In the genomic region with DNA sequence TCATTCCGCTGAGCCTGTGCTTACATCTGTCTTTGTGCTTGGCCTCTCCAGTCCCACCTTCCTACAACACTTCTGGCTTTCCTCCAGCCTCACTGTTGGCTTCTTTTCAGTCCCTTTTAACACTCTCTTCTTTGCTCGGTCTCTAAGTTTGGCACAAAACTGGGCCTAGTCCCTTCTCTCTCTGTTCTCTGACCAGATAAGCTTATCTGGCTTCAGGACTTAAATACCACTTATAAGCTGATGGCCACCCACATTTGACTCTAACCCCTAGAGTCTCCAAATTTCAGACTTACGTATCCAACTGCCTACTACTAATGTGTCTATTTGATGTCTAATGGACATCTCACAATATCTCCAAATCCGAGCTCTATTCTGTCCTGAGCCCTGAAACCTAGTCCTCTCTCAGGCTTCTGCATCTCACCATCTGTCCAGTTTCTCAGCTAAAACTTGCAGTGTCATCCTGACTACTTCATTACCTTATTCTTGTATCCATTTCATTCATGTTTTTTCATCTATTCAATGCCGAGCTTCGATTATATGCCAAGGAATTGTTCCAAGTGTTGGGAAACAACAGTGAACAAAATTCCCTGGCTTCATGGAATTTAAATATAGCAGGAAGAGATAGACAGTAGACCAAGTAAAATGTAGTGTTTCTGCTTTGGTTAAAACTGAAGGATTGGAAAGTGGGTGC, we compare ENCODE assay signal across 23 cellular contexts. TPM values are rescaled to one million over a fixed set of nuclear protein-coding genes. Genes with fewer than 3 reads are reported as not detected.
DNase-seq lines count a peak whose midpoint lies in the region; ATAC-seq and TF ChIP-seq lines count a peak whose summit lies in the region.
"Had no signal": no experiment of that assay in that cellular context is flagged by ENCODE, and none has a peak within 500 bp of the region (broad histone marks: within the 10 kb centered on the region; RNA-seq: fewer than 3 reads in every experiment).

No MANE protein-coding gene starts in this region.

- no peaks in the 10 kb centered on the region for H3K9me3 Mint-ChIP-seq in stimulated activated memory B cell treated with anti-CD40 and anti-IgM and Interleukin-4, amounts not matched to agents 10 μg/mL and 1 μg/mL and 100 μg/mL, for 72 hours
- peaks cover 0 to 4% of the 10 kb centered on the region in 2 experiments; a peak in 1 of 5 replicates for H3K9me3 Mint-ChIP-seq in H9
- H3K9me3 Mint-ChIP-seq: activated naive CD8-positive, alpha-beta T cell treated with anti-CD3 and anti-CD28 coated beads, Interleukin-2, amount 10 ng/mL, durations not matched to agents 7 days and 5 days; CD8-positive, alpha-beta memory T cell; neural crest cell had no signal

- H2BK15ac ChIP-seq in H9 (ENCODE audit: low read depth, low read length), result no peak overlapping the region

- H2BK120ac ChIP-seq in H9 (ENCODE audit: low read depth, low read length, poor library complexity, severe bottlenecking), result no peak overlapping the region

- H3K4me2 ChIP-seq in H9 (ENCODE audit: insufficient read depth, insufficient read length, low read length), result no peak overlapping the region
- H3K4me2 ChIP-seq: smooth muscle cell had no signal

- no peak overlapping the region for H3K4me3 ChIP-seq in coronary artery
- H3K4me3 ChIP-seq in left ventricle myocardium inferior, result no peak overlapping the region
- H3K4me3 ChIP-seq: breast epithelium, mucosa of descending colon, smooth muscle cell, upper lobe of right lung had no signal

- H4K8ac ChIP-seq in H9 (replicated peaks; ENCODE audit: insufficient read length, low read depth, low read length), result no peak overlapping the region

- no peak overlapping the region for H3K4ac ChIP-seq in H9 (ENCODE audit: low read depth, low read length)

- no peak for TF ChIP-seq CTCF in VCaP (conservative IDR thresholded peaks at IDR 0.05)
- TF ChIP-seq CTCF in coronary artery (IDR thresholded peaks at IDR 0.05), result no peak
- no peak for TF ChIP-seq CTCF in left ventricle myocardium inferior (IDR thresholded peaks at IDR 0.05; ENCODE audit: borderline replicate concordance)
- no peak for TF ChIP-seq CTCF in GM10266 (IDR thresholded peaks at IDR 0.05; ENCODE audit: control insufficient read depth, insufficient read depth, low read depth, missing control alignments)
- TF ChIP-seq CTCF in H9 (conservative IDR thresholded peaks at IDR 0.05), result no peak

- no peak overlapping the region for H2BK20ac ChIP-seq in H9 (ENCODE audit: low read depth, low read length, poor library complexity, severe bottlenecking)

- peaks cover 39% of the 10 kb centered on the region for H3K36me3 ChIP-seq in left ventricle myocardium inferior
- H3K36me3 ChIP-seq: breast epithelium, upper lobe of right lung had no signal

- no peak overlapping the region for H4K91ac ChIP-seq in H9 (ENCODE audit: insufficient read length, low read depth, low read length)

- no peaks in the 10 kb centered on the region for H3K36me3 Mint-ChIP-seq in stimulated activated memory B cell treated with anti-CD40 and anti-IgM and Interleukin-4, amounts not matched to agents 10 μg/mL and 1 μg/mL and 100 μg/mL, for 72 hours
- H3K36me3 Mint-ChIP-seq in H9 (ENCODE audit: insufficient read depth in 1 of 3, low read depth in 3 of 3), result peaks cover 0 to 5% (median 0%) of the 10 kb centered on the region in 3 experiments; a peak in 5 of 7 replicates

- H3K23me2 ChIP-seq in H9 (ENCODE audit: insufficient read length, low read depth, low read length, poor library complexity, severe bottlenecking), result no peaks in the 10 kb centered on the region

- no peak overlapping the region for H3T11ph ChIP-seq in H9 (ENCODE audit: low read length)

- no peak overlapping the region for H3K14ac ChIP-seq in H9 (ENCODE audit: insufficient read depth, low read length)

- no CpG with 5 or more reads among the region's 6 CpGs for WGBS in H9 (ENCODE audit: extremely low coverage, insufficient read length, low lambda C conversion rate)

- no peak for ATAC-seq in stimulated activated memory B cell treated with anti-CD40 and anti-IgM and Interleukin-4, amounts not matched to agents 10 μg/mL and 1 μg/mL and 100 μg/mL, for 72 hours
- ATAC-seq: mucosa of descending colon; stimulated activated naive CD8-positive, alpha-beta T cell treated with anti-CD3 and anti-CD28 coated beads, Interleukin-15, Interleukin-2, amounts not matched to agents 100 U/mL and 50 U/mL, for 24 hours; upper lobe of right lung had no signal

- H3K27ac ChIP-seq in VCaP, result peak overlapping the region; percentile 57; the same call in 1 of the 2 replicates
- H3K27ac ChIP-seq in coronary artery, result peak overlapping the region; percentile 2 to 68
- H3K27ac ChIP-seq in left ventricle myocardium inferior (replicated peaks), result peak overlapping the region; percentile 61
- peak overlapping the region; percentile 9 for H3K27ac ChIP-seq in temporal lobe (ENCODE audit: low read depth, low read length)
- H3K27ac ChIP-seq in H9 (ENCODE audit: insufficient read length, low read depth, low read length), result no peak overlapping the region
- H3K27ac ChIP-seq: upper lobe of right lung had no signal

- no peaks in the 10 kb centered on the region for H3K79me2 ChIP-seq in H9 (ENCODE audit: insufficient read depth, low read length)

- H3K27me3 Mint-ChIP-seq in stimulated activated memory B cell treated with anti-CD40 and anti-IgM and Interleukin-4, amounts not matched to agents 10 μg/mL and 1 μg/mL and 100 μg/mL, for 72 hours, result no peaks in the 10 kb centered on the region
- no peaks in the 10 kb centered on the region for H3K27me3 Mint-ChIP-seq in H9 (ENCODE audit: low read depth)
- H3K27me3 Mint-ChIP-seq: activated naive CD8-positive, alpha-beta T cell treated with anti-CD3 and anti-CD28 coated beads, Interleukin-2, amount 10 ng/mL, durations not matched to agents 7 days and 5 days; CD8-positive, alpha-beta memory T cell; progenitor cell of endocrine pancreas had no signal

- no peak for DNase-seq in coronary artery (ENCODE audit: low spot score)
- no peak for DNase-seq in left ventricle myocardium inferior
- no peak for DNase-seq in GM10266 (ENCODE audit: extremely low spot score)
- no peak for DNase-seq in H9
- DNase-seq: activated CD4-positive, alpha-beta T cell treated with anti-CD3 and anti-CD28 coated beads for 48 hours; activated naive CD8-positive, alpha-beta T cell treated with anti-CD3 and anti-CD28 coated beads, Interleukin-2, amount 10 ng/mL, durations not matched to agents 7 days and 5 days; CD8-positive, alpha-beta memory T cell; dermis blood vessel endothelial cell; DMS79 treated with DMSO at 0.1 percent for 48 hours; mucosa of descending colon; NCI-H2029 treated with DMSO at 0.1 percent for 48 hours; NCI-H510A treated with DMSO at 0.1 percent for 48 hours; SHP77; stimulated activated CD4-positive, alpha-beta T cell treated with anti-CD3 and anti-CD28 coated beads, Interleukin-2, amount 100 ng/mL, for 48 hours; stimulated activated naive CD8-positive, alpha-beta T cell treated with anti-CD3 and anti-CD28 coated beads, Interleukin-15, Interleukin-2, amounts not matched to agents 100 U/mL and 50 U/mL, for 24 hours; upper lobe of right lung had no signal

- H3K23ac ChIP-seq in H9 (ENCODE audit: insufficient read length, low read depth, low read length), result no peak overlapping the region

- H3K4me1 ChIP-seq in left ventricle myocardium inferior (peaks cover 35% of the 10 kb centered on the region), H9 (ENCODE audit: insufficient read depth, low read length) (peaks cover 7% of the 10 kb centered on the region)
- H3K4me1 ChIP-seq: breast epithelium had no signal

- no peak overlapping the region for H4K5ac ChIP-seq in H9 (ENCODE audit: insufficient read length, low read depth, low read length)

- no peak overlapping the region for H2AFZ ChIP-seq in H9 (ENCODE audit: low read length)

- H3K79me1 ChIP-seq in H9 (ENCODE audit: insufficient read depth, low read depth, low read length, poor library complexity, severe bottlenecking), result no peaks in the 10 kb centered on the region

- H2AK5ac ChIP-seq in H9 (ENCODE audit: insufficient read length, low read length), result no peak overlapping the region

- H3K27ac Mint-ChIP-seq in stimulated activated memory B cell treated with anti-CD40 and anti-IgM and Interleukin-4, amounts not matched to agents 10 μg/mL and 1 μg/mL and 100 μg/mL, for 72 hours, result no peak overlapping the region
- H3K27ac Mint-ChIP-seq in H9, result no peak overlapping the region
- H3K27ac Mint-ChIP-seq: activated naive CD8-positive, alpha-beta T cell treated with anti-CD3 and anti-CD28 coated beads, Interleukin-2, amount 10 ng/mL, durations not matched to agents 7 days and 5 days; CD8-positive, alpha-beta memory T cell; progenitor cell of endocrine pancreas had no signal

- H3K56ac ChIP-seq in H9 (ENCODE audit: insufficient read length, low read depth, low read length), result no peak overlapping the region

- H4K20me1 ChIP-seq in H9 (ENCODE audit: control insufficient read depth, insufficient read depth, insufficient read length), result no peaks in the 10 kb centered on the region

- H3K9ac ChIP-seq in H9 (ENCODE audit: extremely low read depth, insufficient read length, low read length), result no peak overlapping the region

- H3K27me3 ChIP-seq in left ventricle myocardium inferior (ENCODE audit: low read depth) (no peaks in the 10 kb centered on the region), H9 (ENCODE audit: insufficient read depth, low read length) (no peaks in the 10 kb centered on the region)
- H3K27me3 ChIP-seq: breast epithelium, upper lobe of right lung had no signal

- no peak overlapping the region for H3K4me3 Mint-ChIP-seq in stimulated activated memory B cell treated with anti-CD40 and anti-IgM and Interleukin-4, amounts not matched to agents 10 μg/mL and 1 μg/mL and 100 μg/mL, for 72 hours
- H3K4me3 Mint-ChIP-seq in H9, result no peak overlapping the region
- H3K4me3 Mint-ChIP-seq: activated naive CD8-positive, alpha-beta T cell treated with anti-CD3 and anti-CD28 coated beads, Interleukin-2, amount 10 ng/mL, durations not matched to agents 7 days and 5 days; CD8-positive, alpha-beta memory T cell; neural crest cell had no signal

- no peak overlapping the region for H2BK5ac ChIP-seq in H9 (ENCODE audit: insufficient read length, low read length)

- no peak overlapping the region for H3K18ac ChIP-seq in H9 (ENCODE audit: insufficient read length, low read depth, low read length)

- no peak overlapping the region for H2BK12ac ChIP-seq in H9 (ENCODE audit: insufficient read length, low read depth, low read length)

- intact Hi-C loops in left ventricle myocardium inferior (cut with micrococcal nuclease), result no loop called here

- H3K9me3 ChIP-seq in left ventricle myocardium inferior (replicated peaks) (no peaks in the 10 kb centered on the region), H9 (ENCODE audit: control insufficient read depth, low read depth, low read length) (no peaks in the 10 kb centered on the region)
- H3K9me3 ChIP-seq: breast epithelium, mucosa of descending colon, upper lobe of right lung had no signal

- no peaks in the 10 kb centered on the region for H3K4me1 Mint-ChIP-seq in stimulated activated memory B cell treated with anti-CD40 and anti-IgM and Interleukin-4, amounts not matched to agents 10 μg/mL and 1 μg/mL and 100 μg/mL, for 72 hours
- peaks cover 18% of the 10 kb centered on the region in 2 experiments for H3K4me1 Mint-ChIP-seq in H9
- H3K4me1 Mint-ChIP-seq: activated naive CD8-positive, alpha-beta T cell treated with anti-CD3 and anti-CD28 coated beads, Interleukin-2, amount 10 ng/mL, durations not matched to agents 7 days and 5 days; CD8-positive, alpha-beta memory T cell; neural crest cell had no signal

RNA-seq across cellular contexts. Expression of gene TBPL1, which starts 40.1 kb away (rescaled TPM):
- total RNA-seq in left ventricle myocardium inferior (13.4 TPM), temporal lobe (30.0 TPM), H9 (2021) (49.7 and 50.0 TPM in 2 replicates)

RNA-seq across cellular contexts. Expression of gene SLC2A12, which starts 59.3 kb away (rescaled TPM):
- total RNA-seq in left ventricle myocardium inferior (20.8 TPM), temporal lobe (2.2 TPM), H9 (2021) (1.7 and 2.0 TPM in 2 replicates)
- total RNA-seq: CD8-positive, alpha-beta memory T cell had no signal
